11 cellular contexts compared by ENCODE assay signal in the genomic region with DNA sequence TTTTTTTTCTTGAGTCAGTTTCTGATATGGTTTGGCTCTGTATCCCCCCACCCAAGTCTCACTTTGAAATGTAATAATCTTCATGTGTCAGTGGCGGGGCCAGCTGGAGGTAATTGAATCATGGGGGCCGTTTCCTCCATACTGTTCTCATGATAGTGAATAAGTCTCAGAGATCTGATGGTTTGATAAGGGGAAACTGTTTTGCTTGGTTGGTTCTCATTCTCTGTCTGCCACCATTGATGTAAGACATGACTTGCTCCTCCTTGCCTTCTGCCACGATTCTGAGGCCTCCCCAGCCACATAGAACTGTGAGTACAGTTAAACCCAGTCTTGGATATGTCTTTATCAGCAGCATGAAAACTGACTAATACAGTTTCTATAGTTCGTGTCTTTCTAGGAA. TPM values are rescaled to one million over a fixed set of nuclear protein-coding genes. Genes with fewer than 3 reads are reported as not detected.
DNase-seq lines count a peak whose midpoint lies in the region; ATAC-seq, FAIRE-seq and TF ChIP-seq lines count a peak whose summit lies in the region.
"Had no signal": no experiment of that assay in that cellular context is flagged by ENCODE, and none has a peak within 500 bp of the region (broad histone marks: within the 10 kb centered on the region; RNA-seq: fewer than 3 reads in every experiment).

No MANE protein-coding gene starts in this region.

- H2AFZ ChIP-seq in GM12878 (ENCODE audit: control insufficient read depth, low read depth, low read length): no peak overlapping the region

- H3K9me3 Mint-ChIP-seq in HFFc6: no peaks in the 10 kb centered on the region

- TF ChIP-seq CTCF in HFFc6 (IDR thresholded peaks at IDR 0.05) (no peak), GM12878 (IDR thresholded peaks at IDR 0.05 in 2 of 3, conservative IDR thresholded peaks at IDR 0.05 in 1 of 3; ENCODE audit: control insufficient read depth in 2 of 3, extremely low read depth in 1 of 3, insufficient read depth in 1 of 3, low read depth in 3 of 3, low read length in 3 of 3) (no peak)

- SMC1A ChIA-PET in GM12878 (lab: Charles Lee; ENCODE audit: uncharacterized antibody, unreplicated experiment): interaction anchor here (0.9 to 1.9 kb wide), 8 partner anchors 9 to 39 kb away, joined by 3 to 12 read pairs (median 4); no protein-coding TSS in a partner anchor

- TF ChIP-seq POLR2A in GM12878 (IDR thresholded peaks at IDR 0.05; ENCODE audit: low read depth, low read length): no peak

- ATAC-seq in GM12878 (peak; percentile 86), HG03520 (IDR thresholded peaks at IDR 0.05; ENCODE audit: unreplicated experiment) (no peak), GM18520 (IDR thresholded peaks at IDR 0.05; ENCODE audit: unreplicated experiment) (no peak)

- no peak for TF ChIP-seq RAD21 in GM12878 (IDR thresholded peaks at IDR 0.05; ENCODE audit: insufficient read depth, low read depth, low read length)

- H3K27ac ChIP-seq in GM12878 (ENCODE audit: control insufficient read depth, insufficient read depth): peak overlapping the region; percentile 57
- H3K27ac ChIP-seq: tibial artery had no signal

- BruUV-seq in GM12878 (replicated peaks; lab: Mats Ljungman, UMichigan): no TSS peak

- no peaks in the 10 kb centered on the region; a peak in 2 of 4 replicates for H3K36me3 ChIP-seq in GM12878 (ENCODE audit: control insufficient read depth in 2 of 2, insufficient read depth in 2 of 2, low read length in 1 of 2)
- H3K36me3 ChIP-seq: tibial artery had no signal

- H3K4me1 Mint-ChIP-seq in HFFc6 (ENCODE audit: low read depth): peaks cover 64% of the 10 kb centered on the region

- no peak for DNase-seq in HFFc6
- DNase-seq in activated CD4-positive, alpha-beta T cell treated with anti-CD3 and anti-CD28 coated beads for 1 hour: peak; percentile 39
- no peak for DNase-seq in GM12878 (ENCODE audit: low read depth, low spot score)
- peak in 2 of 3 experiments; percentile 44 to 50 for DNase-seq in stimulated activated CD4-positive, alpha-beta T cell treated with anti-CD3 and anti-CD28 coated beads, TNF-alpha, amount 100 ng/mL, for 4 hours (ENCODE audit: low read depth in 3 of 3)
- no peak for DNase-seq in ureter (ENCODE audit: low spot score)
- no peak for DNase-seq in NCI-H1417 treated with DMSO at 0.1 percent for 48 hours (lab: John Stamatoyannopoulos, UW)
- DNase-seq: MV-4-11, T-helper 9 cell, tibial artery had no signal

- CTCF ChIA-PET in GM12878 (lab: Yijun Ruan, JAX): interaction anchor here (0.8 to 1.0 kb wide), 3 partner anchors 10 to 40 kb away, joined by 3 read pairs; no protein-coding TSS in a partner anchor

- 17% methylated on average over 4 of the region's 4 CpGs for WGBS in GM12878 (ENCODE audit: insufficient coverage, insufficient replicate concordance, low lambda C conversion rate, missing lambda C conversion rate)

- peak overlapping the region; percentile 54; the same call in 1 of the 2 replicates for H3K27ac Mint-ChIP-seq in HFFc6

- no peak overlapping the region for H3K4me3 Mint-ChIP-seq in HFFc6

- in situ Hi-C loops in GM12878 (cut with MboI): no loop called here

- TF ChIP-seq EP300 in GM12878 (IDR thresholded peaks at IDR 0.05; ENCODE audit: borderline replicate concordance in 1 of 2, control insufficient read depth in 1 of 2, low read depth in 2 of 2, low read length in 2 of 2): no peak

- H3K27me3 ChIP-seq in GM12878 (replicated peaks in 1 of 2; ENCODE audit: control insufficient read depth in 2 of 2, insufficient read depth in 2 of 2, low read length in 1 of 2): no peaks in the 10 kb centered on the region
- H3K27me3 ChIP-seq: tibial artery had no signal

- peaks cover 4% of the 10 kb centered on the region for H3K36me3 Mint-ChIP-seq in HFFc6 (ENCODE audit: low read depth)

- no peaks in the 10 kb centered on the region; the same call in 1 of the 2 replicates for H4K20me1 ChIP-seq in GM12878 (ENCODE audit: control insufficient read depth, insufficient read depth)

- intact Hi-C loops in GM12878 (cut with micrococcal nuclease; ENCODE audit: unreplicated experiment): no loop called here

- no peaks in the 10 kb centered on the region; the same call in 1 of the 2 replicates for H3K27me3 Mint-ChIP-seq in HFFc6 (ENCODE audit: insufficient read depth)

- RAD21 ChIA-PET in GM12878 (lab: Charles Lee; ENCODE audit: unreplicated experiment): interaction anchor here (1.0 to 1.7 kb wide), 3 partner anchors 9 to 39 kb away, joined by 3 to 5 read pairs (median 4); no protein-coding TSS in a partner anchor

- H3K79me2 ChIP-seq in GM12878 (ENCODE audit: control insufficient read depth, insufficient read depth, low read length): peaks cover 98% of the 10 kb centered on the region

- H3K9me3 ChIP-seq in GM12878 (replicated peaks; ENCODE audit: control insufficient read depth, insufficient read depth, low read length): no peaks in the 10 kb centered on the region
- H3K9me3 ChIP-seq: tibial artery had no signal

- peak; percentile 31 for FAIRE-seq in GM12878 (lab: Jason Lieb, UNC)

- POLR2A ChIA-PET in GM12878 (lab: Charles Lee): no interaction called here

- H3K4me3 ChIP-seq in GM12878: 0 out of 2 replicates have a peak overlapping the region, but pooled peaks have one; percentile 5
- H3K4me3 ChIP-seq: tibial artery had no signal

- H3K4me1 ChIP-seq in GM12878 (ENCODE audit: control insufficient read depth, insufficient read depth, low read length): peaks cover 13% of the 10 kb centered on the region

- peak overlapping the region; percentile 61; the same call in 1 of the 2 replicates for H3K4me2 ChIP-seq in GM12878 (ENCODE audit: control insufficient read depth, insufficient read depth)

- H3K9ac ChIP-seq in GM12878 (ENCODE audit: control insufficient read depth, insufficient read depth, low read length): no peak overlapping the region

TF ChIP-seq in GM12878, 131 proteins besides CTCF, POLR2A, EP300 and RAD21 (continues in another document):
- TF ChIP-seq POU2F2 (IDR thresholded peaks at IDR 0.05; ENCODE audit: borderline replicate concordance, low read depth, low read length): no peak
- no peak for TF ChIP-seq ZNF24 (IDR thresholded peaks at IDR 0.05)
- TF ChIP-seq NBN (IDR thresholded peaks at IDR 0.05): 0 out of 2 replicates have a peak, but pooled peaks have one; percentile 28
- peak; percentile 14; the same call in 1 of the 2 replicates for TF ChIP-seq MTA2 (IDR thresholded peaks at IDR 0.05; ENCODE audit: low read depth)
- TF ChIP-seq KAT2A (conservative IDR thresholded peaks at IDR 0.05; ENCODE audit: control insufficient read depth, low read depth, low read length): no peak
- no peak for TF ChIP-seq MYC (IDR thresholded peaks at IDR 0.05; ENCODE audit: insufficient read depth, insufficient read length, insufficient replicate concordance, low read length, severe bottlenecking)
- no peak for TF ChIP-seq BACH1 (IDR thresholded peaks at IDR 0.05; ENCODE audit: borderline replicate concordance)
- no peak for TF ChIP-seq MYB (IDR thresholded peaks at IDR 0.05; ENCODE audit: borderline replicate concordance, low read depth, low read length)
- no peak for TF ChIP-seq NFYA (IDR thresholded peaks at IDR 0.05; ENCODE audit: borderline replicate concordance, low read depth, low read length)
- TF ChIP-seq SMAD1 (IDR thresholded peaks at IDR 0.05; ENCODE audit: low read depth, partially characterized antibody): no peak
- TF ChIP-seq ETV6 (conservative IDR thresholded peaks at IDR 0.05 in 1 of 2, IDR thresholded peaks at IDR 0.05 in 1 of 2; ENCODE audit: borderline replicate concordance in 1 of 2, low read depth in 1 of 2): 0 out of 4 replicates have a peak, but pooled peaks of 1 of the 2 experiments have one; percentile 17
- TF ChIP-seq TARDBP (IDR thresholded peaks at IDR 0.05; ENCODE audit: borderline replicate concordance): no peak
- TF ChIP-seq ZNF217 (IDR thresholded peaks at IDR 0.05): no peak
- TF ChIP-seq SMC3 (IDR thresholded peaks at IDR 0.05; ENCODE audit: borderline replicate concordance, low read length): no peak
- no peak for TF ChIP-seq NFXL1 (IDR thresholded peaks at IDR 0.05; ENCODE audit: borderline replicate concordance)
- TF ChIP-seq CREM (IDR thresholded peaks at IDR 0.05; ENCODE audit: low read depth): 0 out of 2 replicates have a peak, but pooled peaks have one; percentile 27
- no peak for TF ChIP-seq NR2C1 (IDR thresholded peaks at IDR 0.05)

RNA-seq across cellular contexts. Expression of gene WNK1, which starts 42.9 kb away (rescaled TPM):
- total RNA-seq in HFFc6 (2021; fragmentation: NEBNext Ultra II Directional; extraction: Animal tissue kit (Norgen Biotek cat#: 25700)): 100 to 1,000 TPM in 2 of 6 experiments, 10 to 100 TPM in 4; 79.5 to 106 (median 94.3) TPM
- 576 and 584 TPM in 2 replicates for total RNA-seq in GM12878 (2013; cell fraction: nucleolus; rRNA removed)
- 62.5 and 68.7 TPM in 2 replicates for total RNA-seq in GM12878 (2014; rRNA removed)
- total RNA-seq in GM12878 (2014; rRNA removed; fragmentation: Illumina TruSeq; extraction: Trizol): 82.2 and 95.0 TPM in 2 replicates
- 151 and 162 TPM in 2 replicates for total RNA-seq in GM12878 (2021)
- 43.7 TPM for polyA plus RNA-seq in GM12878 (2011; ENCODE audit: low read depth)
- polyA plus RNA-seq in GM12878 (2011; rRNA removed): 69.4 and 112 TPM in 2 replicates
- polyA plus RNA-seq in GM12878 (2011; cell fraction: cytosol; rRNA removed): 154 and 156 TPM in 2 replicates
- 129 and 167 TPM in 2 replicates for polyA plus RNA-seq in GM12878 (2011; cell fraction: nucleus; rRNA removed)
- polyA plus RNA-seq in GM12878 (2012): 63.7 and 89.3 TPM in 2 replicates
- 142 and 143 TPM in 2 replicates for polyA plus RNA-seq in GM12878 (2014; fragmentation: Illumina TruSeq; extraction: Trizol)
- 10 to 100 TPM in 1 of 2 experiments, 1 to 10 TPM in 1; 9.6 to 23.8 TPM for polyA plus RNA-seq in GM12878 (2014; fragmentation: Nextera tagmentation; extraction: Ambion mirVana)
- 92.4 and 96.0 TPM in 2 replicates for polyA plus RNA-seq in GM12878 (2014; rRNA removed)
- 10 to 100 TPM; 56.4 to 90.9 TPM for polyA plus RNA-seq in GM12878 (2016; fragmentation: Nextera tagmentation; extraction: Ambion mirVana)
- polyA minus RNA-seq in GM12878 (2011; rRNA and poly(A)+ RNA removed): 462 and 496 TPM in 2 replicates
- polyA minus RNA-seq in GM12878 (2011; cell fraction: cytosol; rRNA and poly(A)+ RNA removed): 260 and 293 TPM in 2 replicates
- polyA minus RNA-seq in GM12878 (2011; cell fraction: nucleus; rRNA and poly(A)+ RNA removed): 313 and 456 TPM in 2 replicates
- total RNA-seq in ureter: 203 TPM

Comparison
In these comparisons a context has a peak if more than half of its experiments do, and no peak if none do; other contexts are left out.
1. DNase-seq: peak in activated CD4-positive, alpha-beta T cell treated with anti-CD3 and anti-CD28 coated beads for 1 hour (single experiment) and stimulated activated CD4-positive, alpha-beta T cell treated with anti-CD3 and anti-CD28 coated beads, TNF-alpha, amount 100 ng/mL, for 4 hours (2 of 3); none in HFFc6 (single experiment), GM12878 (single experiment), ureter (single experiment) and NCI-H1417 treated with DMSO at 0.1 percent for 48 hours (single experiment).